10 cellular contexts compared by ENCODE assay signal in genomic region chr2:63819765-63820717, GRCh38. TPM values are rescaled to one million over a fixed set of nuclear protein-coding genes. Genes with fewer than 3 reads are reported as not detected.
DNase-seq lines count a peak whose midpoint lies in the region; ATAC-seq, FAIRE-seq and TF ChIP-seq lines count a peak whose summit lies in the region.
"Had no signal": no experiment of that assay in that cellular context is flagged by ENCODE, and none has a peak within 500 bp of the region (broad histone marks: within the 10 kb centered on the region; RNA-seq: fewer than 3 reads in every experiment).

No MANE protein-coding gene starts in this region.

- H3K27me3 Mint-ChIP-seq in stimulated activated memory B cell treated with anti-CD40 and anti-IgM and Interleukin-4, amounts not matched to agents 10 μg/mL and 1 μg/mL and 100 μg/mL, for 72 hours: peaks cover 14% of the 10 kb centered on the region
- H3K27me3 Mint-ChIP-seq in natural killer cell treated with Interleukin-12 subunit alpha and Interleukin-12 subunit beta and Interleukin-15 and Interleukin-18, amount 100 ng/mL, for 72 hours: peaks cover 9 to 14% of the 10 kb centered on the region in 2 donors

- H3K14ac ChIP-seq in H1 (ENCODE audit: insufficient read length): no peak overlapping the region

- H3K36me3 ChIP-seq in H1 (ENCODE audit: control insufficient read depth in 2 of 4, insufficient read depth in 4 of 4, low read length in 3 of 4) (no peaks in the 10 kb centered on the region), tibial artery (no peaks in the 10 kb centered on the region)

- H4K5ac ChIP-seq in H1 (ENCODE audit: insufficient read length, low read depth, low read length): no peak overlapping the region

- H3K79me2 ChIP-seq in H1 (ENCODE audit: control insufficient read depth in 1 of 2, insufficient read depth in 2 of 2, low read length in 2 of 2): no peaks in the 10 kb centered on the region

- no peak overlapping the region for H2BK120ac ChIP-seq in H1 (replicated peaks; ENCODE audit: low read depth, low read length)

- no peaks in the 10 kb centered on the region for H3K36me3 Mint-ChIP-seq in stimulated activated memory B cell treated with anti-CD40 and anti-IgM and Interleukin-4, amounts not matched to agents 10 μg/mL and 1 μg/mL and 100 μg/mL, for 72 hours
- no peaks in the 10 kb centered on the region for H3K36me3 Mint-ChIP-seq in natural killer cell treated with Interleukin-12 subunit alpha and Interleukin-12 subunit beta and Interleukin-15 and Interleukin-18, amount 100 ng/mL, for 72 hours

- no peak for ATAC-seq in stimulated activated memory B cell treated with anti-CD40 and anti-IgM and Interleukin-4, amounts not matched to agents 10 μg/mL and 1 μg/mL and 100 μg/mL, for 72 hours
- ATAC-seq in natural killer cell treated with Interleukin-12 subunit alpha and Interleukin-12 subunit beta and Interleukin-15 and Interleukin-18, amount 100 ng/mL, for 72 hours: no peak

- H3K9me3 ChIP-seq in H1 (ENCODE audit: insufficient read depth in 2 of 2, low read depth in 1 of 2, low read length in 1 of 2) (no peaks in the 10 kb centered on the region), tibial artery (no peaks in the 10 kb centered on the region)

- peak; percentile 83 for FAIRE-seq in H1 (lab: Jason Lieb, UNC)

- H3K9ac ChIP-seq in H1 (replicated peaks in 1 of 4; ENCODE audit: extremely low read depth in 1 of 4, low read depth in 3 of 4, low read length in 3 of 4): no peak overlapping the region

- TF ChIP-seq RAD21 in H1 (IDR thresholded peaks at IDR 0.05 in 1 of 2, conservative IDR thresholded peaks at IDR 0.05 in 1 of 2; ENCODE audit: low read depth in 2 of 2, low read length in 2 of 2): no peak

- no peak overlapping the region for H3K4me3 Mint-ChIP-seq in stimulated activated memory B cell treated with anti-CD40 and anti-IgM and Interleukin-4, amounts not matched to agents 10 μg/mL and 1 μg/mL and 100 μg/mL, for 72 hours
- H3K4me3 Mint-ChIP-seq in natural killer cell treated with Interleukin-12 subunit alpha and Interleukin-12 subunit beta and Interleukin-15 and Interleukin-18, amount 100 ng/mL, for 72 hours: no peak overlapping the region
- H3K4me3 Mint-ChIP-seq: HFFc6, neural crest cell had no signal

- no peak overlapping the region for H2BK12ac ChIP-seq in H1 (ENCODE audit: low read depth, low read length)

- no peak overlapping the region for H3K4ac ChIP-seq in H1 (replicated peaks; ENCODE audit: insufficient read length, low read depth, low read length)

- H3K56ac ChIP-seq in H1 (replicated peaks; ENCODE audit: insufficient read length, low read depth, low read length): no peak overlapping the region

- intact Hi-C loops in tibial artery (cut with DNase I; ENCODE audit: low total_unique reads): no loop called here

- H3K27ac ChIP-seq in H1 (ENCODE audit: low read depth, low read length): no peak overlapping the region
- peak overlapping the region; percentile 60 to 63 for H3K27ac ChIP-seq in tibial artery

- H4K8ac ChIP-seq in H1 (ENCODE audit: extremely low read depth, insufficient read depth, low read length): no peak overlapping the region

- H3K18ac ChIP-seq in H1 (ENCODE audit: extremely low read depth, low read length): no peak overlapping the region

- no peak overlapping the region for H2AK5ac ChIP-seq in H1 (ENCODE audit: low read depth, low read length)

- TF ChIP-seq EP300 in H1 (IDR thresholded peaks at IDR 0.05; ENCODE audit: borderline replicate concordance in 1 of 2, low read depth in 2 of 2, low read length in 2 of 2): no peak

- H3K4me3 ChIP-seq in H1 (ENCODE audit: extremely low read depth in 1 of 4, insufficient read depth in 2 of 4, low read depth in 3 of 4, low read length in 4 of 4) (no peak overlapping the region), tibial artery (no peak overlapping the region)

- DNase-seq in NCI-H1694 (lab: John Stamatoyannopoulos, UW) (peak; percentile 18), NCI-H1694 treated with DMSO at 0.1 percent for 48 hours (lab: John Stamatoyannopoulos, UW) (no peak), H1 (ENCODE audit: low read depth in 1 of 2, low spot score in 2 of 2) (no peak), medulla oblongata (ENCODE audit: extremely low spot score) (peak; percentile 56), tibial artery (peak; percentile 75 to 77), G401 (ENCODE audit: low spot score) (no peak)
- DNase-seq in natural killer cell treated with Interleukin-12 subunit alpha and Interleukin-12 subunit beta and Interleukin-15 and Interleukin-18, amount 100 ng/mL, for 72 hours (ENCODE audit: low spot score): no peak
- DNase-seq: HFFc6 had no signal

- H3K4me1 ChIP-seq in H1 (replicated peaks in 1 of 4; ENCODE audit: control insufficient read depth in 3 of 4, insufficient read depth in 4 of 4, low read length in 3 of 4) (peaks cover 0 to 9% (median 0%) of the 10 kb centered on the region in 4 experiments; a peak in 1 of 7 replicates), tibial artery (peaks cover 0 to 26% (median 10%) of the 10 kb centered on the region in 4 donors)

- POLR2A ChIA-PET in H1 (lab: Charles Lee; ENCODE audit: partially characterized antibody): interaction anchor here (1.0 to 2.9 kb wide), 4 partner anchors 15 to 29 kb away, joined by 3 to 17 read pairs (median 4); partner anchors contain the start of gene UGP2

- H4K20me1 ChIP-seq in H1 (replicated peaks in 1 of 2; ENCODE audit: control insufficient read depth in 1 of 2, insufficient read depth in 2 of 2, low read length in 2 of 2): no peaks in the 10 kb centered on the region

- CTCF ChIA-PET in H1 (lab: Charles Lee; ENCODE audit: partially characterized antibody): interaction anchor here (0.6 to 1.5 kb wide), 5 partner anchors 12 to 121 kb away, joined by 3 to 5 read pairs (median 3); no protein-coding TSS in a partner anchor

- H3K27me3 ChIP-seq in H1 (replicated peaks in 1 of 4; ENCODE audit: control insufficient read depth in 3 of 4, extremely low read depth in 1 of 4, insufficient read depth in 3 of 4, low read length in 3 of 4) (peaks cover 0 to 1% (median 0%) of the 10 kb centered on the region in 4 experiments; a peak in 1 of 7 replicates), tibial artery (no peaks in the 10 kb centered on the region)

- H2BK20ac ChIP-seq in H1 (ENCODE audit: low read length): no peak overlapping the region

- H3K79me1 ChIP-seq in H1 (ENCODE audit: low read depth, low read length): no peaks in the 10 kb centered on the region

- no peak overlapping the region for H3K27ac Mint-ChIP-seq in stimulated activated memory B cell treated with anti-CD40 and anti-IgM and Interleukin-4, amounts not matched to agents 10 μg/mL and 1 μg/mL and 100 μg/mL, for 72 hours
- H3K27ac Mint-ChIP-seq in natural killer cell treated with Interleukin-12 subunit alpha and Interleukin-12 subunit beta and Interleukin-15 and Interleukin-18, amount 100 ng/mL, for 72 hours: no peak overlapping the region
- H3K27ac Mint-ChIP-seq: HFFc6 had no signal

- TF ChIP-seq CTCF in H1 (IDR thresholded peaks at IDR 0.05; ENCODE audit: control extremely low read depth in 1 of 3, insufficient read depth in 1 of 3, low read depth in 1 of 3, low read length in 3 of 3) (no peak), tibial artery (IDR thresholded peaks at IDR 0.05) (no peak)

- H3K4me2 ChIP-seq in H1 (ENCODE audit: insufficient read depth in 1 of 2, low read depth in 2 of 2, low read length in 2 of 2): no peak overlapping the region

- H4K91ac ChIP-seq in H1 (replicated peaks; ENCODE audit: insufficient read length, low read length): no peak overlapping the region

- in situ Hi-C loops in G401 (cut with HindIII; ENCODE audit: low sequenced_read_pairs): no loop called here

- H2BK5ac ChIP-seq in H1 (ENCODE audit: low read depth, low read length): no peak overlapping the region

- peaks cover 6% of the 10 kb centered on the region for H3K4me1 Mint-ChIP-seq in stimulated activated memory B cell treated with anti-CD40 and anti-IgM and Interleukin-4, amounts not matched to agents 10 μg/mL and 1 μg/mL and 100 μg/mL, for 72 hours
- H3K4me1 Mint-ChIP-seq in natural killer cell treated with Interleukin-12 subunit alpha and Interleukin-12 subunit beta and Interleukin-15 and Interleukin-18, amount 100 ng/mL, for 72 hours (ENCODE audit: low read depth in 2 of 2): no peaks in the 10 kb centered on the region
- H3K4me1 Mint-ChIP-seq: neural crest cell had no signal

- no peaks in the 10 kb centered on the region for H3K9me3 Mint-ChIP-seq in stimulated activated memory B cell treated with anti-CD40 and anti-IgM and Interleukin-4, amounts not matched to agents 10 μg/mL and 1 μg/mL and 100 μg/mL, for 72 hours
- no peaks in the 10 kb centered on the region for H3K9me3 Mint-ChIP-seq in natural killer cell treated with Interleukin-12 subunit alpha and Interleukin-12 subunit beta and Interleukin-15 and Interleukin-18, amount 100 ng/mL, for 72 hours
- H3K9me3 Mint-ChIP-seq: HFFc6, neural crest cell had no signal

- H3K23ac ChIP-seq in H1 (ENCODE audit: insufficient read length): no peak overlapping the region

- peak overlapping the region; percentile 75; the same call in 1 of the 2 replicates for H2AFZ ChIP-seq in H1 (ENCODE audit: low read length)

- no peaks in the 10 kb centered on the region for H3K23me2 ChIP-seq in H1 (ENCODE audit: low read depth, low read length)

- 80% methylated on average over 6 of the region's 6 CpGs; no CpG with 5 or more reads in 1 of the 2 experiments for WGBS in H1 (ENCODE audit: extremely low coverage in 1 of 2, insufficient coverage in 1 of 2, insufficient read length in 1 of 2, insufficient replicate concordance in 2 of 2, low coverage in 1 of 2, low lambda C conversion rate in 2 of 2, missing lambda C conversion rate in 1 of 2), 2 experiments

- no peak for TF ChIP-seq POLR2A in H1 (IDR thresholded peaks at IDR 0.05; ENCODE audit: control extremely low read depth in 1 of 2, low read depth in 2 of 2, low read length in 2 of 2)

- H2BK15ac ChIP-seq in H1 (ENCODE audit: low read length): no peak overlapping the region

TF ChIP-seq in H1, 55 proteins besides CTCF, POLR2A, EP300 and RAD21 (continues in another document):
- TF ChIP-seq SP2 (IDR thresholded peaks at IDR 0.05; ENCODE audit: low read length) (no peak), ZNF274 (IDR thresholded peaks at IDR 0.05; ENCODE audit: borderline replicate concordance, extremely low read depth, low read length) (no peak), RXRA (IDR thresholded peaks at IDR 0.05; ENCODE audit: insufficient read depth, low read depth, low read length) (no peak)

RNA-seq across cellular contexts. Expression of gene UGP2, which starts 21.7 kb away (rescaled TPM):
- total RNA-seq in H1 (2021; fragmentation: NEBNext Ultra II Directional; extraction: Animal tissue kit (Norgen Biotek cat#: 25700)): 925 and 956 TPM in 2 replicates
- polyA plus RNA-seq in H1 (2011; rRNA removed): 130 and 278 TPM in 2 replicates
- 376 TPM for polyA plus RNA-seq in H1 (2011; cell fraction: cytosol; rRNA removed)
- polyA plus RNA-seq in H1 (2011; cell fraction: nucleus; rRNA removed): 74.2 TPM
- 531 to 1,061 TPM (median 542 TPM) in 4 replicates for polyA plus RNA-seq in H1 (2012, experiment 1 of 2)
- 80.5 TPM for polyA plus RNA-seq in H1 (2012, experiment 2 of 2)
- 627 TPM for polyA plus RNA-seq in H1 (2013, experiment 1 of 2)
- polyA plus RNA-seq in H1 (2013, experiment 2 of 2): 641 TPM
- 191 and 331 TPM in 2 replicates for polyA minus RNA-seq in H1 (2011; rRNA and poly(A)+ RNA removed)
- 336 TPM for polyA minus RNA-seq in H1 (2011; cell fraction: cytosol; rRNA and poly(A)+ RNA removed)
- polyA minus RNA-seq in H1 (2011; cell fraction: nucleus; rRNA and poly(A)+ RNA removed): 322 TPM
- 43.7 and 80.8 TPM in 2 replicates for total RNA-seq in G401 (2014; rRNA removed; shearing (Covaris generic))
- 10 to 100 TPM; 85.9 to 90.8 TPM for total RNA-seq in natural killer cell treated with Interleukin-12 subunit alpha and Interleukin-12 subunit beta and Interleukin-15 and Interleukin-18, amount 100 ng/mL, for 72 hours

Comparison
In these comparisons a context has a peak if more than half of its experiments do, and no peak if none do; other contexts are left out.
1. DNase-seq: peak in NCI-H1694 (single experiment), medulla oblongata (single experiment) and tibial artery (2 of 2); none in NCI-H1694 treated with DMSO at 0.1 percent for 48 hours (single experiment), H1 (0 of 2), G401 (single experiment) and natural killer cell treated with Interleukin-12 subunit alpha and Interleukin-12 subunit beta and Interleukin-15 and Interleukin-18, amount 100 ng/mL, for 72 hours (single experiment).
2. RNA of gene UGP2, which starts 21.7 kb away (total RNA-seq): 925 to 956 TPM in H1; 85.9 to 90.8 TPM in natural killer cell treated with Interleukin-12 subunit alpha and Interleukin-12 subunit beta and Interleukin-15 and Interleukin-18, amount 100 ng/mL, for 72 hours and 43.7 to 80.8 TPM in G401; every median in the first group is over 10 times any median in the second.